1 cellular context compared by ENCODE assay signal in the genomic region with DNA sequence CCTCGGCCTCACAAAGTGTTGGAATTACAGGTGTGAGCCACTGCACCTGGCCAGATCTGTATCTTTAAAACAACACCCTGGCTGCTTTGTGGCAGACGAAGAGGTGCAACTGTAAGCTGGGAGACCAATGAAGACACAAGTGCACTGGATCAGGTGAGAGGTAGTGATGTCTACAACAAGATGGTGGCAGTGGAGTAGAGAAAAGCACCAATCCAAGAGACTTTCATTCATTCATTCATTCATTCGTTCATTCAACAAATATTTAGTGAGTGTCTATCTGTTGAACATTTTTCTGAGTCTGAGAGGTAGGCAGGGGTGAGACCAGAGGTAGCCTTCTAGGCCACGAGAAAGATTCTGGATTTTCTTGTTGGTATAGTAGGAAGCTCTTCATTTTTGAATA.
TF ChIP-seq lines count a peak whose summit lies in the region.

No MANE protein-coding gene starts in this region.

TF ChIP-seq in HepG2, 621 proteins besides CTCF, POLR2A, EP300 and RAD21 (continued from another document):
- TF ChIP-seq SKIL (CRISPR knock-in tag; IDR thresholded peaks at IDR 0.05; ENCODE audit: borderline replicate concordance) (no peak), ZFX (CRISPR knock-in tag; IDR thresholded peaks at IDR 0.05; ENCODE audit: low read depth) (0 out of 2 replicates have a peak, but pooled peaks have one; percentile 23), RELA (CRISPR knock-in tag; IDR thresholded peaks at IDR 0.05) (no peak), ZSCAN25 (CRISPR knock-in tag; IDR thresholded peaks at IDR 0.05) (no peak), ZNF33B (CRISPR knock-in tag; IDR thresholded peaks at IDR 0.05) (no peak)
